ENCODE assay signal across 8 cellular contexts in the genomic region with DNA sequence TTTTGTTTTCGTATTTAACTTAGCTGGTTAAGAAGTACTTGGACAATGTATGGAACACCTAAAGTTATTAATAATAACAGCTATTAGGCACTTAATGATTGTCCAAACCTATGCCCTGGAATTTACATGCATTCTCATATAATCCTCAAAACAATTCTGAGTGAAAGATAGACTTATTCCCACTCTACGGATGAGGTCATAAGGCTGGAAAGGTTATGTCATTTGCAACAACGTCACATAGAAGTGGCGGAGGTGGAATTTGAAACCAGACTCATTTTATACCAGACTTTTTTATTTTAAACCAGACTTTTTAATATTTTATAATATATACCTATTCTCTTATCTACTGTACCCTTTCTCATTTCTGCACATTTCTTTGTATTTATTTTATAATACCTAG.
"Had no signal": no experiment of that assay in that cellular context is flagged by ENCODE, and none has a peak within 500 bp of the region (broad histone marks: within the 10 kb centered on the region; RNA-seq: fewer than 3 reads in every experiment).

No MANE protein-coding gene starts in this region.

- DNase-seq: H9, HCEC 1CT, HFFc6, KG1 had no signal

- FAIRE-seq: H1, H54, HTR-8/SVneo had no signal

- ATAC-seq: GM23338 had no signal

- H2AFZ ChIP-seq: GM23338 had no signal

- H3K4me2 ChIP-seq: GM23338 had no signal

- H3K4me3 ChIP-seq: GM23338 had no signal
